In the genomic region with DNA sequence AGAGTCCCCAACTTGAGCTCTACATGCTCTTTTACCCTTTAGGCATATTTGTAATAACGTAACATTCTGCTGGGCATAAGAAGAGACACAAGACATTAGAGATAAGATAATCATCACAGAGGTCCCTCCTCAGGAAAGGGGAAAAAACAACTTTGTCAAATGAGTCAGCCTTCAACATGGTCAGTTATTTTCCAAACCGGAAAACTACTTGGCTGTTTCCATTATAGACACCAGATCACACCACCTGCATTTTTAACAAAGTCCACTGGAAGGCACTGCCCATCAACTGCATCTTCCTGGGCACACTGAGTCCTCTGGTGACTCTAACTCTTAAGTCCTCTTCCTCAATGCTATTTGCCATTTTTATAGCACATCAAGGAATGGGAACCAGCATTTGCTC, we compare ENCODE assay signal across 1 cellular context.
TF ChIP-seq lines count a peak whose summit lies in the region.

No MANE protein-coding gene starts in this region.

TF ChIP-seq in H1, 55 proteins besides CTCF, POLR2A, EP300 and RAD21:
- no peak for TF ChIP-seq TBP (IDR thresholded peaks at IDR 0.05; ENCODE audit: low read depth, low read length)
- no peak for TF ChIP-seq CBX5 (IDR thresholded peaks at IDR 0.05; ENCODE audit: low read depth, low read length)
- TF ChIP-seq KDM4A (IDR thresholded peaks at IDR 0.05; ENCODE audit: low read depth, low read length, severe bottlenecking) = no peak
- no peak for TF ChIP-seq SP4 (IDR thresholded peaks at IDR 0.05; ENCODE audit: low read length)
- TF ChIP-seq EZH2 (IDR thresholded peaks at IDR 0.05; ENCODE audit: low read depth, low read length, severe bottlenecking) = no peak
- TF ChIP-seq, protein P1, sequence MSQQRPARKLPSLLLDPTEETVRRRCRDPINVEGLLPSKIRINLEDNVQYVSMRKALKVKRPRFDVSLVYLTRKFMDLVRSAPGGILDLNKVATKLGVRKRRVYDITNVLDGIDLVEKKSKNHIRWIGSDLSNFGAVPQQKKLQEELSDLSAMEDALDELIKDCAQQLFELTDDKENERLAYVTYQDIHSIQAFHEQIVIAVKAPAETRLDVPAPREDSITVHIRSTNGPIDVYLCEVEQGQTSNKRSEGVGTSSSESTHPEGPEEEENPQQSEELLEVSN (IDR thresholded peaks at IDR 0.05) = no peak
- TF ChIP-seq HDAC6 (IDR thresholded peaks at IDR 0.05; ENCODE audit: low read depth, low read length) = no peak
- no peak for TF ChIP-seq FOSL1 (IDR thresholded peaks at IDR 0.05; ENCODE audit: insufficient read depth, low read depth, low read length)
- TF ChIP-seq BCL11A (IDR thresholded peaks at IDR 0.05; ENCODE audit: low read depth in 2 of 2, low read length in 2 of 2) = no peak
- TF ChIP-seq POU5F1 (IDR thresholded peaks at IDR 0.05; ENCODE audit: low read depth, low read length) = no peak
- no peak for TF ChIP-seq RNF2 (IDR thresholded peaks at IDR 0.05; ENCODE audit: borderline replicate concordance, low read depth, low read length, missing control alignments, poor library complexity, severe bottlenecking)
- no peak for TF ChIP-seq BRCA1 (IDR thresholded peaks at IDR 0.05; ENCODE audit: low read depth, low read length)
